In the genomic region with DNA sequence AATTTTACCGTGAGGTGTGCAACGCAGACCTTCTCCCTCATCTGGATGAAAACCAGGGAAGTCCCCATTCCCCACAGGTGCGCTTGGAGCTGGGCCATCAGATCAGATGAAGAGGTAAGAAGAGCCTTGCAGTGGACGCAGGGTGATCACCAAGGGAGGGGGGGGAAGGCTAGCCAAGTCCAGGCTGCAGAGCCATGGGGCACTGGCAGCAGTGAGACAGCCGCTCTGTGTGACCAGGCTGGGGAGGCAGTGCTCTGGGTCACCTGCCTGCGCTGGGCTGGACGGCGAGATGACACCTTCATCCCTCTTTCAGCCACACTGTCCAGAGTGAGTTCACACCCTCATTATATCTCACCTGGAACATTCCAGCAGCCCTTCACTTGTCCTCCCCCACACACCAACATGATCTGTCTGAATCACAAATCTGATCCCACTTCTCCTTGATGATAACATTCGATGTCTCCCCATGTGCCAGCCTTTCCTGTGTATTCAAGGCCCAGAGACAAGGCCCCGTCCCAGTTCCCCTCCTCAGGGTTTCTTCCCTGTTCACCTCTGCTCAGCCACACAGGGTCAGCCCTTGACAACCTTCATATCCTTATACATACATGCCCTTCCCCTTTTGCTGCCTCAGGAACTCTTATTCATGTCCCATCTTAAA, we compare ENCODE assay signal across 20 cellular contexts.
DNase-seq lines count a peak whose midpoint lies in the region; ATAC-seq, FAIRE-seq and TF ChIP-seq lines count a peak whose summit lies in the region.
"Had no signal": no experiment of that assay in that cellular context is flagged by ENCODE, and none has a peak within 500 bp of the region (broad histone marks: within the 10 kb centered on the region; RNA-seq: fewer than 3 reads in every experiment).

No MANE protein-coding gene starts in this region.

- no peaks in the 10 kb centered on the region for H3K9me3 ChIP-seq in right cardiac atrium (ENCODE audit: control insufficient read depth, low read length)

- H3K4me3 ChIP-seq in right cardiac atrium (ENCODE audit: low read length), result no peak overlapping the region

- H3K27ac ChIP-seq in right cardiac atrium (ENCODE audit: low read length), result no peak overlapping the region
- H3K27ac ChIP-seq: 22Rv1 had no signal

- intact Hi-C loops in activated CD8-positive, alpha-beta T cell treated with anti-CD3 and anti-CD28 coated beads for 36 hours (cut with micrococcal nuclease), result no loop called here
- intact Hi-C loops in right cardiac atrium (cut with DNase I) (no loop called here), left cardiac atrium (cut with DNase I) (no loop called here)

- H3K4me1 Mint-ChIP-seq in activated CD8-positive, alpha-beta T cell treated with anti-CD3 and anti-CD28 coated beads, Interleukin-2, amount 10 ng/mL, durations not matched to agents 7 days and 5 days (ENCODE audit: low read depth), result no peaks in the 10 kb centered on the region
- no peaks in the 10 kb centered on the region for H3K4me1 Mint-ChIP-seq in activated CD8-positive, alpha-beta T cell treated with anti-CD3 and anti-CD28 coated beads for 36 hours (ENCODE audit: low read depth)
- H3K4me1 Mint-ChIP-seq in osteocyte (ENCODE audit: unreplicated experiment), result no peaks in the 10 kb centered on the region

- no peaks in the 10 kb centered on the region for H3K9me3 Mint-ChIP-seq in activated CD8-positive, alpha-beta T cell treated with anti-CD3 and anti-CD28 coated beads, Interleukin-2, amount 10 ng/mL, durations not matched to agents 7 days and 5 days (ENCODE audit: insufficient read depth)
- no peaks in the 10 kb centered on the region for H3K9me3 Mint-ChIP-seq in activated CD8-positive, alpha-beta T cell treated with anti-CD3 and anti-CD28 coated beads for 36 hours
- no peaks in the 10 kb centered on the region for H3K9me3 Mint-ChIP-seq in osteocyte (ENCODE audit: unreplicated experiment)
- H3K9me3 Mint-ChIP-seq: CD8-positive, alpha-beta T cell; HFFc6 had no signal

- POLR2A ChIA-PET in activated CD8-positive, alpha-beta T cell treated with anti-CD3 and anti-CD28 coated beads, Interleukin-2, amount 10 ng/mL, durations not matched to agents 7 days and 5 days (lab: Charles Lee), result no interaction called here
- POLR2A ChIA-PET in activated CD8-positive, alpha-beta T cell treated with anti-CD3 and anti-CD28 coated beads for 36 hours (lab: Charles Lee), result no interaction called here

- peaks cover 4% of the 10 kb centered on the region for H3K4me1 ChIP-seq in right cardiac atrium (ENCODE audit: control insufficient read depth, insufficient read depth, low read length)

- H3K36me3 Mint-ChIP-seq in activated CD8-positive, alpha-beta T cell treated with anti-CD3 and anti-CD28 coated beads, Interleukin-2, amount 10 ng/mL, durations not matched to agents 7 days and 5 days (ENCODE audit: low read depth), result no peaks in the 10 kb centered on the region
- H3K36me3 Mint-ChIP-seq in activated CD8-positive, alpha-beta T cell treated with anti-CD3 and anti-CD28 coated beads for 36 hours (ENCODE audit: low read depth), result no peaks in the 10 kb centered on the region
- no peaks in the 10 kb centered on the region for H3K36me3 Mint-ChIP-seq in osteocyte (ENCODE audit: unreplicated experiment)
- H3K36me3 Mint-ChIP-seq: CD14-positive monocyte; CD8-positive, alpha-beta T cell had no signal

- peaks cover 6% of the 10 kb centered on the region for H3K27me3 Mint-ChIP-seq in activated CD8-positive, alpha-beta T cell treated with anti-CD3 and anti-CD28 coated beads, Interleukin-2, amount 10 ng/mL, durations not matched to agents 7 days and 5 days (ENCODE audit: low read depth)
- no peaks in the 10 kb centered on the region for H3K27me3 Mint-ChIP-seq in activated CD8-positive, alpha-beta T cell treated with anti-CD3 and anti-CD28 coated beads for 36 hours
- peaks cover 9% of the 10 kb centered on the region for H3K27me3 Mint-ChIP-seq in osteocyte (ENCODE audit: unreplicated experiment)

- no peak overlapping the region for H3K27ac Mint-ChIP-seq in activated CD8-positive, alpha-beta T cell treated with anti-CD3 and anti-CD28 coated beads, Interleukin-2, amount 10 ng/mL, durations not matched to agents 7 days and 5 days
- no peak overlapping the region for H3K27ac Mint-ChIP-seq in activated CD8-positive, alpha-beta T cell treated with anti-CD3 and anti-CD28 coated beads for 36 hours
- H3K27ac Mint-ChIP-seq in osteocyte (ENCODE audit: unreplicated experiment), result no peak overlapping the region
- H3K27ac Mint-ChIP-seq: CD14-positive monocyte; CD8-positive, alpha-beta T cell; HFFc6 had no signal

- 93% methylated on average over 10 of the region's 10 CpGs for WGBS in right cardiac atrium

- no peaks in the 10 kb centered on the region for H3K27me3 ChIP-seq in right cardiac atrium (ENCODE audit: control insufficient read depth, insufficient read depth)

- peak; percentile 17 for DNase-seq in activated CD8-positive, alpha-beta T cell treated with anti-CD3 and anti-CD28 coated beads, Interleukin-2, amount 10 ng/mL, durations not matched to agents 7 days and 5 days
- DNase-seq in activated CD8-positive, alpha-beta T cell treated with anti-CD3 and anti-CD28 coated beads for 36 hours, result no peak
- DNase-seq in right cardiac atrium (peak in 2 of 3 donors; percentile 34 to 44), left cardiac atrium (no peak), osteocyte (ENCODE audit: extremely low spot score, unreplicated experiment) (peak; percentile 75), urothelium cell line (ENCODE audit: low spot score) (no peak)
- DNase-seq: CD8-positive, alpha-beta T cell; COR-L47; DMS153; DMS79 treated with DMSO at 0.1 percent for 48 hours; EL; HCEC 1CT; HFFc6 had no signal

- no peak for ATAC-seq in activated CD8-positive, alpha-beta T cell treated with anti-CD3 and anti-CD28 coated beads, Interleukin-2, amount 10 ng/mL, durations not matched to agents 7 days and 5 days
- no peak for ATAC-seq in activated CD8-positive, alpha-beta T cell treated with anti-CD3 and anti-CD28 coated beads for 36 hours
- ATAC-seq in right cardiac atrium (no peak), left cardiac atrium (no peak), HG02970 (IDR thresholded peaks at IDR 0.05; ENCODE audit: low FRiP score, unreplicated experiment) (no peak), HG02840 (IDR thresholded peaks at IDR 0.05; ENCODE audit: low FRiP score, unreplicated experiment) (no peak)
- ATAC-seq: CD8-positive, alpha-beta T cell had no signal

- CTCF ChIA-PET in activated CD8-positive, alpha-beta T cell treated with anti-CD3 and anti-CD28 coated beads, Interleukin-2, amount 10 ng/mL, durations not matched to agents 7 days and 5 days (lab: Charles Lee), result no interaction called here
- CTCF ChIA-PET in activated CD8-positive, alpha-beta T cell treated with anti-CD3 and anti-CD28 coated beads for 36 hours (lab: Charles Lee), result interaction anchor here (3.2 kb wide), 1 partner anchor 15 kb away, joined by 22 read pairs; no protein-coding TSS in a partner anchor

- peak; percentile 71 for FAIRE-seq in urothelium cell line (lab: Jason Lieb, UNC)
- FAIRE-seq: D721Med, G401.6, GM12891 had no signal

- H3K4me3 Mint-ChIP-seq in activated CD8-positive, alpha-beta T cell treated with anti-CD3 and anti-CD28 coated beads, Interleukin-2, amount 10 ng/mL, durations not matched to agents 7 days and 5 days, result no peak overlapping the region
- H3K4me3 Mint-ChIP-seq in activated CD8-positive, alpha-beta T cell treated with anti-CD3 and anti-CD28 coated beads for 36 hours, result no peak overlapping the region
- H3K4me3 Mint-ChIP-seq in osteocyte (ENCODE audit: unreplicated experiment), result no peak overlapping the region
- H3K4me3 Mint-ChIP-seq: CD14-positive monocyte; CD8-positive, alpha-beta T cell; HFFc6 had no signal

- no peak for TF ChIP-seq CTCF in activated CD8-positive, alpha-beta T cell treated with anti-CD3 and anti-CD28 coated beads for 36 hours (IDR thresholded peaks at IDR 0.05)
- TF ChIP-seq CTCF in osteocyte (IDR thresholded peaks at IDR 0.05), result no peak

Comparison
In these comparisons a context has a peak if more than half of its experiments do, and no peak if none do; other contexts are left out.
1. DNase-seq: peak in activated CD8-positive, alpha-beta T cell treated with anti-CD3 and anti-CD28 coated beads, Interleukin-2, amount 10 ng/mL, durations not matched to agents 7 days and 5 days (single experiment), right cardiac atrium (2 of 3) and osteocyte (single experiment); none in activated CD8-positive, alpha-beta T cell treated with anti-CD3 and anti-CD28 coated beads for 36 hours (single experiment), left cardiac atrium (single experiment) and urothelium cell line (single experiment).